17 cellular contexts compared by ENCODE assay signal in the genomic region with DNA sequence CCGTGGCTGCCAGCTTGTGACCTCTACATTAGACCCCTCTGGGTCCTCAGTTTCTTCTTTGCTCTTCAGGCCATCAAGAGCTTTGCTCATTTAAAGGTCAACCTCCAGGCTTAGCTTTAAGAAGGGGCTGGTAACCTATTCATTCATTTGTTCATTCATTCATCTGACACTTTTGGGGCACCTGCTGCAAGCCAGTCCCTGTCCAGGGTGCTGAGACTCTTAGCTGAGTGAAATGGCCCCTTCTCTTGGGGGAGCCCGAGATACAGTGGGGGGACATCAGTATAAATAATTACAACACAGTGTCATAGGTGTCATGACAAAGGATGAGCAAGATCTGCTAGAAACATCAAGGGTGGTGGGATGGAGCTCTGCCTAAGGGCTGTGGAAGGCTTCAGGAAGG.
"Had no signal": no experiment of that assay in that cellular context is flagged by ENCODE, and none has a peak within 500 bp of the region (broad histone marks: within the 10 kb centered on the region; RNA-seq: fewer than 3 reads in every experiment).

No MANE protein-coding gene starts in this region.

- ATAC-seq: activated naive CD8-positive, alpha-beta T cell treated with anti-CD3 and anti-CD28 coated beads, Interleukin-2, amount 50 U/mL, for 24 hours; esophagus mucosa; left lung; natural killer cell; right cardiac atrium; T-cell had no signal

- H3K4me3 Mint-ChIP-seq: activated naive CD4-positive, alpha-beta T cell treated with anti-CD3 and anti-CD28 coated beads for 36 hours; activated naive CD8-positive, alpha-beta T cell treated with anti-CD3 and anti-CD28 coated beads, Interleukin-2, amount 50 U/mL, for 24 hours; natural killer cell; stimulated activated naive CD8-positive, alpha-beta T cell treated with anti-CD3 and anti-CD28 coated beads, Interleukin-15, Interleukin-2, amounts not matched to agents 100 ng/mL and 50 ng/mL, for 24 hours; T-cell; type B pancreatic cell had no signal

- H3K27me3 ChIP-seq: ascending aorta, cardiac muscle cell, left lung, suprapubic skin had no signal

- H3K4me1 Mint-ChIP-seq: activated naive CD8-positive, alpha-beta T cell treated with anti-CD3 and anti-CD28 coated beads, Interleukin-2, amount 50 U/mL, for 24 hours; natural killer cell; T-cell had no signal

- H2AFZ ChIP-seq: hepatocyte had no signal

- H3K79me2 ChIP-seq: hepatocyte had no signal

- H3K4me2 ChIP-seq: hepatocyte had no signal

- H3K9me3 ChIP-seq: ascending aorta, left lung, suprapubic skin had no signal

- H3K4me3 ChIP-seq: ascending aorta, cardiac muscle cell, hepatocyte, left lung, suprapubic skin had no signal

- H3K27ac Mint-ChIP-seq: activated naive CD4-positive, alpha-beta T cell treated with anti-CD3 and anti-CD28 coated beads for 36 hours; activated naive CD8-positive, alpha-beta T cell treated with anti-CD3 and anti-CD28 coated beads, Interleukin-2, amount 50 U/mL, for 24 hours; activated T-helper 2 cell treated with anti-CD3 and anti-CD28 coated beads, Interferon-gamma antibody, Interleukin-2, Interleukin-4, amounts not matched to agents 10 μg/mL and 5 μg/mL and 100 μg/mL, durations not matched to agents 14 hours and 24 hours and 36 hours; natural killer cell; stimulated activated naive CD8-positive, alpha-beta T cell treated with anti-CD3 and anti-CD28 coated beads, Interleukin-15, Interleukin-2, amounts not matched to agents 100 ng/mL and 50 ng/mL, for 24 hours; T-cell; type B pancreatic cell had no signal

- H3K36me3 ChIP-seq: cardiac muscle cell, left lung, suprapubic skin had no signal

- H3K27ac ChIP-seq: ascending aorta, cardiac muscle cell, hepatocyte, left lung, suprapubic skin had no signal

- H3K4me1 ChIP-seq: ascending aorta, left lung, suprapubic skin had no signal

- H3K9me3 Mint-ChIP-seq: activated naive CD4-positive, alpha-beta T cell treated with anti-CD3 and anti-CD28 coated beads for 36 hours; activated naive CD8-positive, alpha-beta T cell treated with anti-CD3 and anti-CD28 coated beads, Interleukin-2, amount 50 U/mL, for 24 hours; activated T-helper 2 cell treated with anti-CD3 and anti-CD28 coated beads, Interferon-gamma antibody, Interleukin-2, Interleukin-4, amounts not matched to agents 10 μg/mL and 5 μg/mL and 100 μg/mL, durations not matched to agents 14 hours and 24 hours and 36 hours; natural killer cell; stimulated activated naive CD8-positive, alpha-beta T cell treated with anti-CD3 and anti-CD28 coated beads, Interleukin-15, Interleukin-2, amounts not matched to agents 100 ng/mL and 50 ng/mL, for 24 hours; T-cell; type B pancreatic cell had no signal

- DNase-seq: activated CD4-positive, CD25-positive, alpha-beta regulatory T cell treated with anti-CD3 and anti-CD28 coated beads, Interleukin-2, amount 50 U/mL, for 72 hours; activated naive CD4-positive, alpha-beta T cell treated with anti-CD3 and anti-CD28 coated beads for 36 hours; activated naive CD8-positive, alpha-beta T cell treated with anti-CD3 and anti-CD28 coated beads, Interleukin-2, amount 50 U/mL, for 24 hours; left lung; natural killer cell; nucleus accumbens; right cardiac atrium; T-cell; T1000 had no signal

- H3K36me3 Mint-ChIP-seq: natural killer cell, T-cell, type B pancreatic cell had no signal
